In genomic region chr5:149404746-149405549, GRCh38 we compare ENCODE assay signal across 12 cellular contexts. TPM values are rescaled to one million over a fixed set of nuclear protein-coding genes. Genes with fewer than 3 reads are reported as not detected.
A peak's percentile ranks its signal among the peaks of the same experiment; 100 is the strongest.
DNase-seq lines count a peak whose midpoint lies in the region; ATAC-seq and TF ChIP-seq lines count a peak whose summit lies in the region.
"Had no signal": no experiment of that assay in that cellular context is flagged by ENCODE, and none has a peak within 500 bp of the region (broad histone marks: within the 10 kb centered on the region; RNA-seq: fewer than 3 reads in every experiment).

No MANE protein-coding gene starts in this region.

- H3K4me2 ChIP-seq in GM23248 (ENCODE audit: unreplicated experiment) (peak overlapping the region; percentile 48), smooth muscle cell (peak overlapping the region; percentile 88)

- no peak overlapping the region for H2AFZ ChIP-seq in GM23248
- H2AFZ ChIP-seq in smooth muscle cell (ENCODE audit: low read depth) = no peak overlapping the region

- H3K4me3 ChIP-seq in GM23248 (no peak overlapping the region; the same call in 1 of the 2 replicates), smooth muscle cell (no peak overlapping the region)

- in situ Hi-C loops in GM23248 (cut with MboI) = no loop called here

- H3K27ac ChIP-seq in GM23248 (peak overlapping the region; percentile 94), foreskin keratinocyte (no peak overlapping the region), smooth muscle cell (ENCODE audit: low read depth) (peak overlapping the region; percentile 95)

- no peak for TF ChIP-seq CTCF in foreskin keratinocyte (conservative IDR thresholded peaks at IDR 0.05)
- no peak for TF ChIP-seq CTCF in smooth muscle cell (IDR thresholded peaks at IDR 0.05; ENCODE audit: borderline replicate concordance, insufficient read depth, poor library complexity, severe bottlenecking)

- H3K79me2 ChIP-seq in GM23248 (ENCODE audit: insufficient read depth) = peaks cover 33% of the 10 kb centered on the region
- H3K79me2 ChIP-seq in smooth muscle cell (ENCODE audit: low read depth) = peaks cover 34% of the 10 kb centered on the region

- H3K4me1 ChIP-seq in GM23248 (ENCODE audit: insufficient read depth) (peaks cover 51% of the 10 kb centered on the region), foreskin keratinocyte (no peaks in the 10 kb centered on the region), smooth muscle cell (ENCODE audit: low read depth) (peaks cover 48% of the 10 kb centered on the region)

- H3K9me3 ChIP-seq in GM23248 (ENCODE audit: low read depth) (no peaks in the 10 kb centered on the region), smooth muscle cell (replicated peaks; ENCODE audit: low read depth) (no peaks in the 10 kb centered on the region)

- DNase-seq in GM23248 (peak; percentile 92), foreskin keratinocyte (no peak), smooth muscle cell (lab: John Stamatoyannopoulos, UW; ENCODE audit: unreplicated experiment) (no peak), GM19238 (ENCODE audit: insufficient read length, low spot score) (no peak), DMS153 (lab: John Stamatoyannopoulos, UW) (no peak)
- no peak for DNase-seq in stimulated activated CD4-positive, alpha-beta T cell treated with anti-CD3 and anti-CD28 coated beads, Interleukin-12 subunit alpha, Interleukin-12 subunit beta, amount 100 ng/mL, for 4 hours
- DNase-seq: activated naive CD4-positive, alpha-beta T cell treated with anti-CD3 and anti-CD28 coated beads, Interleukin-2, amount 50 U/mL, for 16 hours; NCI-H446; stimulated activated naive CD8-positive, alpha-beta T cell treated with anti-CD3 and anti-CD28 coated beads, Interleukin-15, amount 100 ng/mL, for 72 hours had no signal

- peak; percentile 9; the same call in 2 of the 3 replicates for ATAC-seq in SK-N-SH treated with all-trans-retinoic acid at 6 μM for 48 hours
- peak; percentile 6 for ATAC-seq in foreskin keratinocyte
- no peak for ATAC-seq in GM19023 (IDR thresholded peaks at IDR 0.05; ENCODE audit: unreplicated experiment)
- ATAC-seq: stimulated activated naive CD8-positive, alpha-beta T cell treated with anti-CD3 and anti-CD28 coated beads, Interleukin-15, amount 100 ng/mL, for 72 hours had no signal

- H4K20me1 ChIP-seq in GM23248 (ENCODE audit: insufficient read depth) = no peaks in the 10 kb centered on the region
- peaks cover 28% of the 10 kb centered on the region for H4K20me1 ChIP-seq in smooth muscle cell (ENCODE audit: low read depth)

- H3K36me3 ChIP-seq in GM23248 (ENCODE audit: low read depth) = no peaks in the 10 kb centered on the region
- H3K36me3 ChIP-seq in smooth muscle cell (ENCODE audit: low read depth) = no peaks in the 10 kb centered on the region

- H3K9ac ChIP-seq in GM23248 = peak overlapping the region; percentile 87
- peak overlapping the region; percentile 75 for H3K9ac ChIP-seq in smooth muscle cell (ENCODE audit: low read depth)

- 48 to 58% methylated on average over 17 of the region's 17 CpGs for WGBS in GM23248 (ENCODE audit: low coverage in 1 of 2, low lambda C conversion rate in 2 of 2, missing lambda C conversion rate in 2 of 2), 2 experiments
- WGBS in smooth muscle cell (ENCODE audit: low lambda C conversion rate) = 19% methylated on average over 17 of the region's 17 CpGs

- H3F3A ChIP-seq in GM23248 (ENCODE audit: insufficient read depth) (peaks cover 53% of the 10 kb centered on the region), smooth muscle cell (ENCODE audit: low read depth) (peaks cover 52% of the 10 kb centered on the region)

- H3K27me3 ChIP-seq in GM23248 (replicated peaks; ENCODE audit: insufficient read depth) (no peaks in the 10 kb centered on the region), foreskin keratinocyte (peaks cover 2% of the 10 kb centered on the region), smooth muscle cell (ENCODE audit: low read depth) (no peaks in the 10 kb centered on the region)

- H3K9me2 ChIP-seq in GM23248 (ENCODE audit: insufficient read depth) = no peaks in the 10 kb centered on the region

TF ChIP-seq in SK-N-SH treated with all-trans-retinoic acid at 6 μM for 48 hours, 23 proteins besides CTCF, POLR2A, EP300 and RAD21 (continues in another document):
- TF ChIP-seq ZFP3 (CRISPR knock-in tag; IDR thresholded peaks at IDR 0.05) (no peak), TOX (CRISPR knock-in tag; IDR thresholded peaks at IDR 0.05; ENCODE audit: borderline replicate concordance) (no peak), ESRRG (CRISPR knock-in tag; IDR thresholded peaks at IDR 0.05) (no peak), ZFP30 (CRISPR knock-in tag; IDR thresholded peaks at IDR 0.05) (no peak), TCF4 (CRISPR knock-in tag; IDR thresholded peaks at IDR 0.05; ENCODE audit: borderline replicate concordance) (no peak), SNAI2 (CRISPR knock-in tag; IDR thresholded peaks at IDR 0.05) (no peak), ARNTL (CRISPR knock-in tag; IDR thresholded peaks at IDR 0.05; ENCODE audit: borderline replicate concordance, low read depth) (no peak), OSR1 (CRISPR knock-in tag; IDR thresholded peaks at IDR 0.05) (no peak), ZC3H10 (CRISPR knock-in tag; IDR thresholded peaks at IDR 0.05) (no peak), RARB (CRISPR knock-in tag; IDR thresholded peaks at IDR 0.05) (no peak), ZNF565 (CRISPR knock-in tag; conservative IDR thresholded peaks at IDR 0.05; ENCODE audit: low read depth) (no peak), ZNF70 (CRISPR knock-in tag; IDR thresholded peaks at IDR 0.05) (no peak)
- TF ChIP-seq, protein P1, sequence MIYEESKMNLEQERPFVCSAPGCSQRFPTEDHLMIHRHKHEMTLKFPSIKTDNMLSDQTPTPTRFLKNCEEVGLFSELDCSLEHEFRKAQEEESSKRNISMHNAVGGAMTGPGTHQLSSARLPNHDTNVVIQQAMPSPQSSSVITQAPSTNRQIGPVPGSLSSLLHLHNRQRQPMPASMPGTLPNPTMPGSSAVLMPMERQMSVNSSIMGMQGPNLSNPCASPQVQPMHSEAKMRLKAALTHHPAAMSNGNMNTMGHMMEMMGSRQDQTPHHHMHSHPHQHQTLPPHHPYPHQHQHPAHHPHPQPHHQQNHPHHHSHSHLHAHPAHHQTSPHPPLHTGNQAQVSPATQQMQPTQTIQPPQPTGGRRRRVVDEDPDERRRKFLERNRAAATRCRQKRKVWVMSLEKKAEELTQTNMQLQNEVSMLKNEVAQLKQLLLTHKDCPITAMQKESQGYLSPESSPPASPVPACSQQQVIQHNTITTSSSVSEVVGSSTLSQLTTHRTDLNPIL (CRISPR knock-in tag; IDR thresholded peaks at IDR 0.05; ENCODE audit: low read depth) = no peak
- TF ChIP-seq, protein P2, sequence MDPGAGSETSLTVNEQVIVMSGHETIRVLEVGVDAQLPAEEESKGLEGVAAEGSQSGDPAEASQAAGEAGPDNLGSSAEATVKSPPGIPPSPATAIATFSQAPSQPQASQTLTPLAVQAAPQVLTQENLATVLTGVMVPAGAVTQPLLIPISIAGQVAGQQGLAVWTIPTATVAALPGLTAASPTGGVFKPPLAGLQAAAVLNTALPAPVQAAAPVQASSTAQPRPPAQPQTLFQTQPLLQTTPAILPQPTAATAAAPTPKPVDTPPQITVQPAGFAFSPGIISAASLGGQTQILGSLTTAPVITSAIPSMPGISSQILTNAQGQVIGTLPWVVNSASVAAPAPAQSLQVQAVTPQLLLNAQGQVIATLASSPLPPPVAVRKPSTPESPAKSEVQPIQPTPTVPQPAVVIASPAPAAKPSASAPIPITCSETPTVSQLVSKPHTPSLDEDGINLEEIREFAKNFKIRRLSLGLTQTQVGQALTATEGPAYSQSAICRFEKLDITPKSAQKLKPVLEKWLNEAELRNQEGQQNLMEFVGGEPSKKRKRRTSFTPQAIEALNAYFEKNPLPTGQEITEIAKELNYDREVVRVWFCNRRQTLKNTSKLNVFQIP (CRISPR knock-in tag; IDR thresholded peaks at IDR 0.05; ENCODE audit: borderline replicate concordance, low read depth) = no peak
- TF ChIP-seq, protein P3, sequence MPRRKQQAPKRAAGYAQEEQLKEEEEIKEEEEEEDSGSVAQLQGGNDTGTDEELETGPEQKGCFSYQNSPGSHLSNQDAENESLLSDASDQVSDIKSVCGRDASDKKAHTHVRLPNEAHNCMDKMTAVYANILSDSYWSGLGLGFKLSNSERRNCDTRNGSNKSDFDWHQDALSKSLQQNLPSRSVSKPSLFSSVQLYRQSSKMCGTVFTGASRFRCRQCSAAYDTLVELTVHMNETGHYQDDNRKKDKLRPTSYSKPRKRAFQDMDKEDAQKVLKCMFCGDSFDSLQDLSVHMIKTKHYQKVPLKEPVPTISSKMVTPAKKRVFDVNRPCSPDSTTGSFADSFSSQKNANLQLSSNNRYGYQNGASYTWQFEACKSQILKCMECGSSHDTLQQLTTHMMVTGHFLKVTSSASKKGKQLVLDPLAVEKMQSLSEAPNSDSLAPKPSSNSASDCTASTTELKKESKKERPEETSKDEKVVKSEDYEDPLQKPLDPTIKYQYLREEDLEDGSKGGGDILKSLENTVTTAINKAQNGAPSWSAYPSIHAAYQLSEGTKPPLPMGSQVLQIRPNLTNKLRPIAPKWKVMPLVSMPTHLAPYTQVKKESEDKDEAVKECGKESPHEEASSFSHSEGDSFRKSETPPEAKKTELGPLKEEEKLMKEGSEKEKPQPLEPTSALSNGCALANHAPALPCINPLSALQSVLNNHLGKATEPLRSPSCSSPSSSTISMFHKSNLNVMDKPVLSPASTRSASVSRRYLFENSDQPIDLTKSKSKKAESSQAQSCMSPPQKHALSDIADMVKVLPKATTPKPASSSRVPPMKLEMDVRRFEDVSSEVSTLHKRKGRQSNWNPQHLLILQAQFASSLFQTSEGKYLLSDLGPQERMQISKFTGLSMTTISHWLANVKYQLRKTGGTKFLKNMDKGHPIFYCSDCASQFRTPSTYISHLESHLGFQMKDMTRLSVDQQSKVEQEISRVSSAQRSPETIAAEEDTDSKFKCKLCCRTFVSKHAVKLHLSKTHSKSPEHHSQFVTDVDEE (CRISPR knock-in tag; IDR thresholded peaks at IDR 0.05) = no peak

RNA-seq across cellular contexts. Expression of gene IL17B, which starts 25.9 kb away (rescaled TPM):
- not detected in 2 replicates for total RNA-seq in GM23248 (2014; rRNA removed; shearing (Covaris generic))
- polyA plus RNA-seq in GM23248 (2016; fragmentation: Nextera tagmentation; extraction: Ambion mirVana) (0.29 and 0.43 TPM in 2 replicates), foreskin keratinocyte (not detected in 2 replicates), smooth muscle cell (10.4 and 11.6 TPM in 2 replicates)
- total RNA-seq in foreskin keratinocyte (not detected in 2 replicates), smooth muscle cell (12.0 and 24.8 TPM in 2 replicates)
- total RNA-seq: renal cortical epithelial cell had no signal

RNA-seq across cellular contexts. Expression of gene PCYOX1L, which starts 47.1 kb away (rescaled TPM):
- total RNA-seq in GM23248 (2014; rRNA removed; shearing (Covaris generic)) = 10.7 and 12.6 TPM in 2 replicates
- 10.4 and 10.5 TPM in 2 replicates for polyA plus RNA-seq in GM23248 (2016; fragmentation: Nextera tagmentation; extraction: Ambion mirVana)
- 6.8 and 7.0 TPM in 2 replicates for total RNA-seq in foreskin keratinocyte
- 4.7 and 6.0 TPM in 2 replicates for polyA plus RNA-seq in foreskin keratinocyte
- total RNA-seq in smooth muscle cell = 6.4 and 14.3 TPM in 2 replicates
- polyA plus RNA-seq in smooth muscle cell = 13.4 and 17.2 TPM in 2 replicates

RNA-seq across cellular contexts. Expression of gene GRPEL2, which starts 59.6 kb away (rescaled TPM):
- 26.3 and 27.0 TPM in 2 replicates for total RNA-seq in GM23248 (2014; rRNA removed; shearing (Covaris generic))
- 17.0 and 19.5 TPM in 2 replicates for polyA plus RNA-seq in GM23248 (2016; fragmentation: Nextera tagmentation; extraction: Ambion mirVana)
- total RNA-seq in foreskin keratinocyte = 24.9 and 25.2 TPM in 2 replicates
- polyA plus RNA-seq in foreskin keratinocyte = 7.7 and 9.5 TPM in 2 replicates
- total RNA-seq in smooth muscle cell = 13.0 and 21.7 TPM in 2 replicates
- polyA plus RNA-seq in smooth muscle cell = 4.6 and 5.2 TPM in 2 replicates

Comparison
In these comparisons a context has a peak if more than half of its experiments do, and no peak if none do; other contexts are left out.
1. RNA of gene IL17B, which starts 25.9 kb away (total RNA-seq): 12.0 to 24.8 TPM in smooth muscle cell; not detected in GM23248 and not detected in foreskin keratinocyte; every median in the first group is over 10 times any median in the second.